Comparison of ENCODE assay signal across 11 cellular contexts in the genomic region with DNA sequence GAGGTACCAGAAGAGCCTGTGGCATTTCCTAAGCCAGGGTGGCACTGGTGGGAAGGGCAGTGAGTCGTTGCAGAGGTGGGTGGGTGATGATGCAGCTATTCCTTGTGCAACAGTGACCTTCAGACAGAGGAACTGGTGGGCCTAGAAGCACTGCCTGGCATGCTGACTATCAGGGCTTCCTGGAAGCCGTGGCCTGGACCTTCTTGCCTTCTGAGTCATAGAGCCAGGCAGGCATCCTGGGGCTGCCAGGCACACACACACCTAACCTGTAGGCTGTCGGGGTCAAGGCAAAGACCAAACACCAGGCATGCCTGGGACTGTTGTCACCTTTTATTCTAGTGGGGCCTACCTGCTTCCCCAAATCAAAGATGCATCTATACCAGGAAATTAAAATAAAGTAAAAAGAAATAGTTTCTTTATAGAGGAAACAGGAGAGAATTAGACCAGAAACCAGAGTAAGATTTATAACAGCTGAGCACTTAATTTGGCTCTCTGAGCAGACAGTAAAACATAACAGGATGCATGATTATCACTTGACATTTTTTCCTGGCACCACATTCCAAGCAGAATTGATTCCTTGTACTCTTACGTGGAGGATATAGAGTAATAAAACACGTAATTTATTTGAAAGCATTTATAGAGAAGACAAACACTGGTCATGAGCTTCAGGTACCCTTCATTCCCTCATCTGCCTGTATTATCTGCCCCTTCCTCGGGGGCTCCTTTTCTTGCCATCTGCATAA. TPM values are rescaled to one million over a fixed set of nuclear protein-coding genes. Genes with fewer than 3 reads are reported as not detected.
A peak's percentile ranks its signal among the peaks of the same experiment; 100 is the strongest.
DNase-seq lines count a peak whose midpoint lies in the region; ATAC-seq and TF ChIP-seq lines count a peak whose summit lies in the region.
"Had no signal": no experiment of that assay in that cellular context is flagged by ENCODE, and none has a peak within 500 bp of the region (broad histone marks: within the 10 kb centered on the region; RNA-seq: fewer than 3 reads in every experiment).

No MANE protein-coding gene starts in this region.

- DNase-seq in GM04503 (ENCODE audit: low read depth) = peak; percentile 15
- peak; percentile 49 to 64 for DNase-seq in activated CD4-positive, alpha-beta T cell treated with anti-CD3 and anti-CD28 coated beads for 4 hours
- no peak for DNase-seq in esophagus squamous epithelium (lab: John Stamatoyannopoulos, UW)
- DNase-seq in smooth muscle cell (lab: John Stamatoyannopoulos, UW; ENCODE audit: unreplicated experiment) = no peak
- DNase-seq in NCI-H446 (lab: John Stamatoyannopoulos, UW) = no peak
- no peak for DNase-seq in GM23338 (ENCODE audit: low spot score)
- no peak for DNase-seq in NCI-H748 treated with DMSO at 0.1 percent for 48 hours (lab: John Stamatoyannopoulos, UW)
- DNase-seq: RPMI8226 had no signal

- H3K27ac Mint-ChIP-seq in GM23338 = no peak overlapping the region

- H3K36me3 Mint-ChIP-seq in GM23338 (ENCODE audit: low read depth) = peaks cover 39% of the 10 kb centered on the region

- intact Hi-C loops in esophagus squamous epithelium (cut with DNase I) = loop anchor here (10.0 kb wide), 1 partner anchor 113 kb away; the partner anchor contains the start of gene CORO2A

- H3K79me2 ChIP-seq in smooth muscle cell (ENCODE audit: low read depth) (no peaks in the 10 kb centered on the region), GM23338 (replicated peaks; ENCODE audit: insufficient read depth) (no peaks in the 10 kb centered on the region)

- ATAC-seq in HG03025 (IDR thresholded peaks at IDR 0.05; ENCODE audit: low FRiP score, unreplicated experiment) (no peak), GM23338 (no peak)

- H4K20me1 ChIP-seq in smooth muscle cell (ENCODE audit: low read depth) (peaks cover 10% of the 10 kb centered on the region), GM23338 (replicated peaks; ENCODE audit: insufficient read depth) (no peaks in the 10 kb centered on the region; the same call in none of the 2 replicates)

- H3K9ac ChIP-seq in smooth muscle cell (ENCODE audit: low read depth) = no peak overlapping the region

- no peaks in the 10 kb centered on the region for H3K27me3 ChIP-seq in esophagus squamous epithelium
- no peaks in the 10 kb centered on the region for H3K27me3 ChIP-seq in smooth muscle cell (ENCODE audit: low read depth)
- peaks cover 2% of the 10 kb centered on the region; the same call in 1 of the 2 replicates for H3K27me3 ChIP-seq in GM23338 (ENCODE audit: insufficient read depth)
- H3K27me3 ChIP-seq: cardiac muscle cell had no signal

- H3K9me3 ChIP-seq in esophagus squamous epithelium (no peaks in the 10 kb centered on the region), smooth muscle cell (replicated peaks; ENCODE audit: low read depth) (no peaks in the 10 kb centered on the region)

- H2AFZ ChIP-seq in smooth muscle cell (ENCODE audit: low read depth) (no peak overlapping the region), GM23338 (no peak overlapping the region)

- H3K4me3 ChIP-seq in esophagus squamous epithelium (no peak overlapping the region), smooth muscle cell (no peak overlapping the region), GM23338 (no peak overlapping the region)
- H3K4me3 ChIP-seq: cardiac muscle cell had no signal

- H3K4me3 Mint-ChIP-seq in GM23338 = no peak overlapping the region
- H3K4me3 Mint-ChIP-seq: neural crest cell had no signal

- no peaks in the 10 kb centered on the region for H3K27me3 Mint-ChIP-seq in GM23338 (ENCODE audit: insufficient read depth, low read depth, poor library complexity)

- peak overlapping the region; percentile 36 to 66 (median 62) for H3K27ac ChIP-seq in esophagus squamous epithelium
- peak overlapping the region; percentile 48 for H3K27ac ChIP-seq in smooth muscle cell (ENCODE audit: low read depth)
- H3K27ac ChIP-seq in GM23338 (ENCODE audit: low read depth) = no peak overlapping the region
- H3K27ac ChIP-seq: cardiac muscle cell had no signal

- H3K4me1 Mint-ChIP-seq in GM23338 = peaks cover 14% of the 10 kb centered on the region

- H3K4me2 ChIP-seq in smooth muscle cell = no peak overlapping the region
- no peak overlapping the region for H3K4me2 ChIP-seq in GM23338

- TF ChIP-seq CTCF in esophagus squamous epithelium (IDR thresholded peaks at IDR 0.05) (no peak), smooth muscle cell (IDR thresholded peaks at IDR 0.05; ENCODE audit: borderline replicate concordance, insufficient read depth, poor library complexity, severe bottlenecking) (no peak), GM23338 (conservative IDR thresholded peaks at IDR 0.05; ENCODE audit: low read depth in 2 of 2) (no peak)

- H3F3A ChIP-seq in smooth muscle cell (ENCODE audit: low read depth) (peaks cover 3% of the 10 kb centered on the region), GM23338 (replicated peaks; ENCODE audit: low read depth) (0 out of 2 replicates have a peak, but pooled peaks cover 14% of the 10 kb centered on the region)

- no peak for TF ChIP-seq POLR2A in esophagus squamous epithelium (IDR thresholded peaks at IDR 0.05)

- H3K36me3 ChIP-seq in esophagus squamous epithelium (peaks cover 5 to 91% (median 16%) of the 10 kb centered on the region in 3 donors), smooth muscle cell (ENCODE audit: low read depth) (no peaks in the 10 kb centered on the region), GM23338 (ENCODE audit: insufficient read depth) (peaks cover 14% of the 10 kb centered on the region)

- H3K9me2 ChIP-seq in GM23338 (ENCODE audit: insufficient read depth) = no peaks in the 10 kb centered on the region

- H3K4me1 ChIP-seq in esophagus squamous epithelium (peaks cover 10 to 59% (median 21%) of the 10 kb centered on the region in 3 donors), smooth muscle cell (ENCODE audit: low read depth) (no peaks in the 10 kb centered on the region), GM23338 (ENCODE audit: insufficient read depth) (peaks cover 12% of the 10 kb centered on the region)

- whole genome bisulfite sequencing in esophagus squamous epithelium, 2 donors = 45 to 46% methylated on average over 5 to 6 of the region's 6 CpGs
- WGBS in smooth muscle cell (ENCODE audit: low lambda C conversion rate) = 61% methylated on average over 6 of the region's 6 CpGs

- H3K9me3 Mint-ChIP-seq in GM23338 = no peaks in the 10 kb centered on the region
- H3K9me3 Mint-ChIP-seq: neural crest cell had no signal

TF ChIP-seq in GM23338, 12 proteins besides CTCF, POLR2A, EP300 and RAD21 (continues in another document):
- no peak for TF ChIP-seq REST (IDR thresholded peaks at IDR 0.05; ENCODE audit: unreplicated experiment)
- no peak for TF ChIP-seq JUNB (IDR thresholded peaks at IDR 0.05; ENCODE audit: unreplicated experiment)
- TF ChIP-seq, protein P1, sequence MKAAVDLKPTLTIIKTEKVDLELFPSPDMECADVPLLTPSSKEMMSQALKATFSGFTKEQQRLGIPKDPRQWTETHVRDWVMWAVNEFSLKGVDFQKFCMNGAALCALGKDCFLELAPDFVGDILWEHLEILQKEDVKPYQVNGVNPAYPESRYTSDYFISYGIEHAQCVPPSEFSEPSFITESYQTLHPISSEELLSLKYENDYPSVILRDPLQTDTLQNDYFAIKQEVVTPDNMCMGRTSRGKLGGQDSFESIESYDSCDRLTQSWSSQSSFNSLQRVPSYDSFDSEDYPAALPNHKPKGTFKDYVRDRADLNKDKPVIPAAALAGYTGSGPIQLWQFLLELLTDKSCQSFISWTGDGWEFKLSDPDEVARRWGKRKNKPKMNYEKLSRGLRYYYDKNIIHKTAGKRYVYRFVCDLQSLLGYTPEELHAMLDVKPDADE (IDR thresholded peaks at IDR 0.05) = no peak
- no peak for TF ChIP-seq EZH2 (IDR thresholded peaks at IDR 0.05; ENCODE audit: low read depth, unreplicated experiment)
- TF ChIP-seq NANOG (IDR thresholded peaks at IDR 0.05; ENCODE audit: borderline replicate concordance) = no peak
- no peak for TF ChIP-seq EZH2phosphoT487 (IDR thresholded peaks at IDR 0.05; ENCODE audit: unreplicated experiment)

RNA-seq across cellular contexts. Expression of gene NANS, which starts 25.1 kb away (rescaled TPM):
- total RNA-seq in esophagus squamous epithelium (10 to 100 TPM; 46.2 to 72.0 (median 58.4) TPM), smooth muscle cell (59.4 and 73.6 TPM in 2 replicates)
- polyA plus RNA-seq in smooth muscle cell (106 and 117 TPM in 2 replicates), GM23338 (2016; fragmentation: Nextera tagmentation; extraction: Ambion mirVana) (72.8 and 77.4 TPM in 2 replicates)
- total RNA-seq in GM23338 (2014; rRNA removed; shearing (Covaris generic)) = 67.3 and 68.6 TPM in 2 replicates

RNA-seq across cellular contexts. Expression of gene TRIM14, which starts 37.4 kb away (rescaled TPM):
- total RNA-seq in esophagus squamous epithelium (10 to 100 TPM; 21.0 to 39.2 (median 31.6) TPM), smooth muscle cell (0.40 and 1.2 TPM in 2 replicates)
- polyA plus RNA-seq in smooth muscle cell (2.5 and 3.0 TPM in 2 replicates), GM23338 (2016; fragmentation: Nextera tagmentation; extraction: Ambion mirVana) (14.9 and 17.2 TPM in 2 replicates)
- 17.4 and 25.3 TPM in 2 replicates for total RNA-seq in GM23338 (2014; rRNA removed; shearing (Covaris generic))

Comparison
In these comparisons a context has a peak if more than half of its experiments do, and no peak if none do; other contexts are left out.
1. DNase-seq: peak in GM04503 (single experiment) and activated CD4-positive, alpha-beta T cell treated with anti-CD3 and anti-CD28 coated beads for 4 hours (2 of 2); none in esophagus squamous epithelium (single experiment), smooth muscle cell (single experiment), NCI-H446 (0 of 2), GM23338 (single experiment) and NCI-H748 treated with DMSO at 0.1 percent for 48 hours (single experiment).